ENCODE assay signal across 19 cellular contexts in the genomic region with DNA sequence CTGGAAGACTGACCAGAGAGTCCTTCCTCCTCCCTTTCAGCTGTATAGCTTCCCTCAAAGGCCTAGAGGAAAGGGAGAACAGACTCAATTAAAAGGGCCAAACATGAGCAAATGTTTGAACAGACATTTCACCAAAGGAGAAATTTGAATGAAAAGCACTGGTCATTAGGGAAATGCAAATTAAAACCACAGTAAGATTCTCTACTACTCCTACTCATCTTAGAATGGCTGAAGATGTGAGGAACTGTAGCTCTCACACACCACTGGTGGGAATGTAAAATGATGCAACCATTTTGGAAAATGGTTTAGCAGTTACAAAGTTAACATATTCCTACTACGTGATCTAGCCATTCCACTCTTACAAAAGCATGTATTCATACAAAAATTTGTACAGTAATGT.
"Had no signal": no experiment of that assay in that cellular context is flagged by ENCODE, and none has a peak within 500 bp of the region (broad histone marks: within the 10 kb centered on the region; RNA-seq: fewer than 3 reads in every experiment).

No MANE protein-coding gene starts in this region.

- H3K27ac ChIP-seq: body of pancreas, coronary artery, left ventricle myocardium inferior, tibial artery, uterus, VCaP had no signal

- H3K36me3 Mint-ChIP-seq: stimulated activated effector memory CD8-positive, alpha-beta T cell treated with anti-CD3 and anti-CD28 coated beads, Interleukin-12 subunit alpha, Interleukin-12 subunit beta, amount 100 ng/mL, for 72 hours had no signal

- H3K27me3 ChIP-seq: body of pancreas, tibial artery, uterus had no signal

- H3K36me3 ChIP-seq: uterus had no signal

- H3K27me3 Mint-ChIP-seq: activated CD4-positive, alpha-beta T cell treated with anti-CD3 and anti-CD28 coated beads for 36 hours; activated CD8-positive, alpha-beta T cell treated with anti-CD3 and anti-CD28 coated beads for 36 hours; activated naive CD8-positive, alpha-beta T cell; central memory CD8-positive, alpha-beta T cell; natural killer cell treated with Interleukin-12 subunit alpha and Interleukin-12 subunit beta and Interleukin-15 and Interleukin-18, amount 100 ng/mL, for 72 hours had no signal

- H3K27ac Mint-ChIP-seq: activated CD4-positive, alpha-beta T cell treated with anti-CD3 and anti-CD28 coated beads for 36 hours; activated CD8-positive, alpha-beta T cell treated with anti-CD3 and anti-CD28 coated beads for 36 hours; activated naive CD8-positive, alpha-beta T cell; natural killer cell treated with Interleukin-12 subunit alpha and Interleukin-12 subunit beta and Interleukin-15 and Interleukin-18, amount 100 ng/mL, for 72 hours had no signal

- H3K4me3 Mint-ChIP-seq: activated CD4-positive, alpha-beta T cell treated with anti-CD3 and anti-CD28 coated beads for 36 hours; activated CD8-positive, alpha-beta T cell treated with anti-CD3 and anti-CD28 coated beads for 36 hours; activated naive CD8-positive, alpha-beta T cell; central memory CD8-positive, alpha-beta T cell; natural killer cell treated with Interleukin-12 subunit alpha and Interleukin-12 subunit beta and Interleukin-15 and Interleukin-18, amount 100 ng/mL, for 72 hours; stimulated activated effector memory CD8-positive, alpha-beta T cell treated with anti-CD3 and anti-CD28 coated beads, Interleukin-12 subunit alpha, Interleukin-12 subunit beta, amount 100 ng/mL, for 72 hours had no signal

- DNase-seq: activated CD4-positive, alpha-beta T cell treated with anti-CD3 and anti-CD28 coated beads for 36 hours; activated CD8-positive, alpha-beta T cell treated with anti-CD3 and anti-CD28 coated beads for 36 hours; activated gamma-delta T cell treated with Interleukin-2 at 50 U/mL for 16 hours; activated T-cell treated with anti-CD3 and anti-CD28 coated beads, Interleukin-2, amount 50 U/mL, for 48 hours; amniotic stem cell; body of pancreas; left ventricle myocardium inferior; mesenchymal stem cell; posterior cingulate gyrus; retina; T1000; tibial artery; uterus had no signal

- H3K4me1 Mint-ChIP-seq: activated CD4-positive, alpha-beta T cell treated with anti-CD3 and anti-CD28 coated beads for 36 hours had no signal

- H3K9me3 ChIP-seq: tibial artery, uterus had no signal

- H3K4me1 ChIP-seq: body of pancreas, left ventricle myocardium inferior, uterus had no signal

- ATAC-seq: activated CD4-positive, alpha-beta T cell treated with anti-CD3 and anti-CD28 coated beads for 36 hours; activated CD8-positive, alpha-beta T cell treated with anti-CD3 and anti-CD28 coated beads for 36 hours; body of pancreas had no signal

- H3K4me3 ChIP-seq: body of pancreas, coronary artery, left ventricle myocardium inferior, tibial artery, uterus had no signal
